1 cellular context compared by ENCODE assay signal in genomic region chr12:95789126-95790024, GRCh38.
TF ChIP-seq lines count a peak whose summit lies in the region.

No MANE protein-coding gene starts in this region.

TF ChIP-seq in HepG2, 621 proteins besides CTCF, POLR2A, EP300 and RAD21 (continued from another document and continues in another):
- no peak for TF ChIP-seq SOX13 (IDR thresholded peaks at IDR 0.05)
- TF ChIP-seq SOX13 (CRISPR knock-in tag; conservative IDR thresholded peaks at IDR 0.05 in 1 of 2, IDR thresholded peaks at IDR 0.05 in 1 of 2) = no peak
- no peak for TF ChIP-seq POLR2AphosphoS5 (IDR thresholded peaks at IDR 0.05; ENCODE audit: low read depth, low read length)
- 0 out of 2 replicates have a peak, but pooled peaks have one; percentile 11 for TF ChIP-seq ZNF331 (CRISPR knock-in tag; IDR thresholded peaks at IDR 0.05)
- TF ChIP-seq KMT2B (CRISPR knock-in tag; IDR thresholded peaks at IDR 0.05) = no peak
- no peak for TF ChIP-seq MED1 (CRISPR knock-in tag; IDR thresholded peaks at IDR 0.05)
- no peak for TF ChIP-seq SSRP1 (CRISPR knock-in tag; IDR thresholded peaks at IDR 0.05)
- no peak for TF ChIP-seq ZIK1 (CRISPR knock-in tag; IDR thresholded peaks at IDR 0.05; ENCODE audit: borderline replicate concordance, low read depth)
- TF ChIP-seq HNRNPK (IDR thresholded peaks at IDR 0.05; ENCODE audit: low read depth, low read length, poor library complexity, severe bottlenecking) = no peak
- TF ChIP-seq CBX1 (IDR thresholded peaks at IDR 0.05; ENCODE audit: low read depth) = no peak
- no peak for TF ChIP-seq ONECUT2 (CRISPR knock-in tag; IDR thresholded peaks at IDR 0.05)
- TF ChIP-seq HNF1B (CRISPR knock-in tag; IDR thresholded peaks at IDR 0.05) = no peak
- TF ChIP-seq ZNF883 (CRISPR knock-in tag; IDR thresholded peaks at IDR 0.05; ENCODE audit: not compliant biosample characterization) = no peak
- TF ChIP-seq ZNF619 (CRISPR knock-in tag; IDR thresholded peaks at IDR 0.05) = no peak
- TF ChIP-seq ZNF333 (CRISPR knock-in tag; IDR thresholded peaks at IDR 0.05; ENCODE audit: borderline replicate concordance) = 0 out of 2 replicates have a peak, but pooled peaks have one; percentile 54
- no peak for TF ChIP-seq ASH2L (IDR thresholded peaks at IDR 0.05; ENCODE audit: insufficient read length, low read depth, low read length)
- no peak for TF ChIP-seq ATF3 (CRISPR knock-in tag; IDR thresholded peaks at IDR 0.05)
- peak; percentile 30; the same call in 1 of the 2 replicates for TF ChIP-seq FOSL2 (CRISPR knock-in tag; IDR thresholded peaks at IDR 0.05)
- peak; percentile 39 for TF ChIP-seq HNRNPLL (IDR thresholded peaks at IDR 0.05; ENCODE audit: low read depth, low read length, poor library complexity, severe bottlenecking)
- no peak for TF ChIP-seq FOXJ3 (CRISPR knock-in tag; IDR thresholded peaks at IDR 0.05; ENCODE audit: borderline replicate concordance)
- TF ChIP-seq SIN3A (IDR thresholded peaks at IDR 0.05; ENCODE audit: borderline replicate concordance, low read depth, low read length) = no peak
- TF ChIP-seq MIXL1 (CRISPR knock-in tag; IDR thresholded peaks at IDR 0.05) = no peak
- TF ChIP-seq ZFP37 (CRISPR knock-in tag; IDR thresholded peaks at IDR 0.05; ENCODE audit: borderline replicate concordance) = no peak
- no peak; the same call in 1 of the 2 replicates for TF ChIP-seq ZNF768 (CRISPR knock-in tag; IDR thresholded peaks at IDR 0.05)
- TF ChIP-seq MZF1 (CRISPR knock-in tag; IDR thresholded peaks at IDR 0.05; ENCODE audit: borderline replicate concordance) = no peak
- TF ChIP-seq ZBTB7B (CRISPR knock-in tag; IDR thresholded peaks at IDR 0.05) = no peak
- TF ChIP-seq ELK4 (CRISPR knock-in tag; IDR thresholded peaks at IDR 0.05; ENCODE audit: borderline replicate concordance) = no peak
- TF ChIP-seq SPEN (CRISPR knock-in tag; IDR thresholded peaks at IDR 0.05; ENCODE audit: low read depth) = no peak
- TF ChIP-seq ZBTB49 (CRISPR knock-in tag; IDR thresholded peaks at IDR 0.05; ENCODE audit: borderline replicate concordance) = no peak
- peak; percentile 8; the same call in 1 of the 2 replicates for TF ChIP-seq ZNF574 (CRISPR knock-in tag; IDR thresholded peaks at IDR 0.05)
- TF ChIP-seq NR2F1 (CRISPR knock-in tag; IDR thresholded peaks at IDR 0.05) = no peak
- TF ChIP-seq SNAPC5 (CRISPR knock-in tag; IDR thresholded peaks at IDR 0.05; ENCODE audit: borderline replicate concordance) = no peak
- TF ChIP-seq ZFP41 (CRISPR knock-in tag; IDR thresholded peaks at IDR 0.05; ENCODE audit: borderline replicate concordance) = no peak
- TF ChIP-seq ZNF564 (CRISPR knock-in tag; IDR thresholded peaks at IDR 0.05) = no peak
- no peak for TF ChIP-seq AKNA (CRISPR knock-in tag; IDR thresholded peaks at IDR 0.05; ENCODE audit: borderline replicate concordance)
- no peak for TF ChIP-seq ZNF724P (CRISPR knock-in tag; IDR thresholded peaks at IDR 0.05; ENCODE audit: borderline replicate concordance)
- TF ChIP-seq ISX (CRISPR knock-in tag; conservative IDR thresholded peaks at IDR 0.05) = no peak
- no peak for TF ChIP-seq ZNF205 (CRISPR knock-in tag; IDR thresholded peaks at IDR 0.05)
- no peak for TF ChIP-seq STAT5B (CRISPR knock-in tag; IDR thresholded peaks at IDR 0.05)
- 0 out of 2 replicates have a peak, but pooled peaks have one; percentile 36 for TF ChIP-seq NCOA2 (CRISPR knock-in tag; IDR thresholded peaks at IDR 0.05)
- no peak for TF ChIP-seq CEBPG (CRISPR knock-in tag; IDR thresholded peaks at IDR 0.05)
- TF ChIP-seq DDIT3 (CRISPR knock-in tag; IDR thresholded peaks at IDR 0.05) = no peak
- TF ChIP-seq CEBPZ (IDR thresholded peaks at IDR 0.05; ENCODE audit: low read length) = no peak
- no peak for TF ChIP-seq AKAP8 (CRISPR knock-in tag; IDR thresholded peaks at IDR 0.05)
- TF ChIP-seq ZSCAN25 (CRISPR knock-in tag; IDR thresholded peaks at IDR 0.05) = no peak; the same call in 1 of the 2 replicates
- no peak for TF ChIP-seq ZNF713 (CRISPR knock-in tag; IDR thresholded peaks at IDR 0.05)
- TF ChIP-seq SMAD1 (CRISPR knock-in tag; IDR thresholded peaks at IDR 0.05; ENCODE audit: borderline replicate concordance, low read depth) = peak; percentile 64; the same call in 1 of the 2 replicates
- peak; percentile 73; the same call in 1 of the 2 replicates for TF ChIP-seq NRL (CRISPR knock-in tag; IDR thresholded peaks at IDR 0.05; ENCODE audit: borderline replicate concordance)
- TF ChIP-seq ZNF101 (CRISPR knock-in tag; IDR thresholded peaks at IDR 0.05; ENCODE audit: borderline replicate concordance, low read depth) = no peak
- TF ChIP-seq ARID2 (CRISPR knock-in tag; IDR thresholded peaks at IDR 0.05; ENCODE audit: borderline replicate concordance) = no peak
- TF ChIP-seq KLF12 (CRISPR knock-in tag; IDR thresholded peaks at IDR 0.05; ENCODE audit: borderline replicate concordance) = no peak
